In the genomic region with DNA sequence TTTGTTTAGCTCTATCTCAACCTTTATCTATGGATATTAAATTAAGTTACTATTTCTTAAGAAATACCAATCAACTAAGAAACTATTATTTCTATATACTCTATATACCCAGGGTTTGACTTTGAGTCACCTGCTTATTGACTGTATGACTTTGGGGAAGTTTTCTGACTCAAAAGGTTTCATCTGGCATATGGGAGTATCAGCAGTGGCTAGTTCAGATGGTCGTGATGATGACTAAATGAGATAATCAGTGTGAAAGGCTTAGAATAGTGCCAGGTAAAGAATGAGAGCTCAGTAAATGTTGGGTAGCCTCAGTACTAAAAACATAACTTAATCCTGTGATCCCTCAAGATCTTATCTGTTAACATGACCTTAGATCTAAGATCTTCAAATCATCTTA, we compare ENCODE assay signal across 21 cellular contexts.
DNase-seq lines count a peak whose midpoint lies in the region; ATAC-seq lines count a peak whose summit lies in the region.
"Had no signal": no experiment of that assay in that cellular context is flagged by ENCODE, and none has a peak within 500 bp of the region (broad histone marks: within the 10 kb centered on the region; RNA-seq: fewer than 3 reads in every experiment).

No MANE protein-coding gene starts in this region.

- peak; percentile 95 for ATAC-seq in GM18868 (IDR thresholded peaks at IDR 0.05; ENCODE audit: unreplicated experiment)
- ATAC-seq in GM21723 (IDR thresholded peaks at IDR 0.05; ENCODE audit: unreplicated experiment), result peak; percentile 67
- ATAC-seq in HG02973 (IDR thresholded peaks at IDR 0.05; ENCODE audit: unreplicated experiment), result peak; percentile 87
- ATAC-seq in HG03565 (IDR thresholded peaks at IDR 0.05; ENCODE audit: unreplicated experiment), result peak; percentile 85
- no peak for ATAC-seq in GM18519 (IDR thresholded peaks at IDR 0.05; ENCODE audit: low FRiP score, unreplicated experiment)
- ATAC-seq: effector memory CD8-positive, alpha-beta T cell; psoas muscle had no signal

- DNase-seq in NK-92 (lab: John Stamatoyannopoulos, UW; ENCODE audit: unreplicated experiment) (no peak), dedifferentiated amniotic fluid mesenchymal stem cell (ENCODE audit: extremely low spot score) (no peak)
- no peak for DNase-seq in NK-92 treated with Interleukin-12 subunit alpha and Interleukin-12 subunit beta, amount 100 ng/mL, for 24 hours (lab: John Stamatoyannopoulos, UW)
- DNase-seq: activated CD4-positive, alpha-beta T cell treated with anti-CD3 and anti-CD28 coated beads, Interleukin-2, amount 50 U/mL, for 4 hours; activated naive CD4-positive, alpha-beta T cell; activated T-cell treated with anti-CD3 and anti-CD28 coated beads for 4 hours; CD4-positive, alpha-beta memory T cell; DND-41; effector memory CD8-positive, alpha-beta T cell; glutamatergic neuron; GM23248; left ventricle myocardium inferior; NCI-H1105 treated with DMSO at 0.1 percent for 48 hours; NCI-H526 treated with DMSO at 0.1 percent for 48 hours; psoas muscle; stimulated activated CD4-positive, alpha-beta T cell treated with anti-CD3 and anti-CD28 coated beads, Interleukin-4, amount 100 ng/mL, for 24 hours had no signal
